21 cellular contexts compared by ENCODE assay signal in the genomic region with DNA sequence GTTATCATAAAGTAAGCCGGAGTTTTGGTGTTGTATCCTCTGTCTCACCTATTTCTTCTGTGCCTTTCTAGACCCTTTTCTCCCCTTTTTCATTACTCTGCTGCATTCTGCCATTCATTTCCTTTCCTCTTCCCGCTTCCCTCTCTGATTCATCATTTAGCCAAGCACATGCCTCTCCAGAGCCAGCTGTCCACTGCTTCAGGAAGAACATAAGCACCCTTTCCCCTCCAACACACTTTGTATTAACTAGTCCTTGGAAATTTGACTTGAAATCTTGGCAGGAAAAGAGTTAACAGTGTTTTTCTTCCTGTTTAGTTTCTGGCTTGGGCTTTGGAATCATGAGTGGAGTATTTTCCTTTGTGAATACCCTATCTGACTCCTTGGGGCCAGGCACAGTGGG. TPM values are rescaled to one million over a fixed set of nuclear protein-coding genes. Genes with fewer than 3 reads are reported as not detected.
DNase-seq lines count a peak whose midpoint lies in the region; ATAC-seq and TF ChIP-seq lines count a peak whose summit lies in the region.
"Had no signal": no experiment of that assay in that cellular context is flagged by ENCODE, and none has a peak within 500 bp of the region (broad histone marks: within the 10 kb centered on the region; RNA-seq: fewer than 3 reads in every experiment).

No MANE protein-coding gene starts in this region.

- no peaks in the 10 kb centered on the region for H3K36me3 Mint-ChIP-seq in endothelial cell (ENCODE audit: low read depth, unreplicated experiment)
- H3K36me3 Mint-ChIP-seq in nephron progenitor cell (ENCODE audit: low read depth): peaks cover 10% of the 10 kb centered on the region
- H3K36me3 Mint-ChIP-seq in activated CD4-positive, alpha-beta T cell treated with anti-CD3 and anti-CD28 coated beads, Interleukin-2, amount 10 ng/mL, durations not matched to agents 7 days and 5 days (ENCODE audit: low read depth): peaks cover 2% of the 10 kb centered on the region

- H3K27ac Mint-ChIP-seq in endothelial cell (ENCODE audit: unreplicated experiment) (peak overlapping the region; percentile 92), nephron progenitor cell (peak overlapping the region; percentile 9)
- H3K27ac Mint-ChIP-seq in activated CD4-positive, alpha-beta T cell treated with anti-CD3 and anti-CD28 coated beads, Interleukin-2, amount 10 ng/mL, durations not matched to agents 7 days and 5 days: no peak overlapping the region
- H3K27ac Mint-ChIP-seq: activated naive CD4-positive, alpha-beta T cell treated with anti-CD3 and anti-CD28 coated beads, Interleukin-2, amount 50 U/mL, for 24 hours; stimulated activated naive CD8-positive, alpha-beta T cell treated with anti-CD3 and anti-CD28 coated beads, Interleukin-15, Interleukin-2, amounts not matched to agents 100 ng/mL and 50 ng/mL, for 24 hours had no signal

- no peaks in the 10 kb centered on the region for H3K27me3 Mint-ChIP-seq in endothelial cell (ENCODE audit: unreplicated experiment)
- peaks cover 2% of the 10 kb centered on the region for H3K27me3 Mint-ChIP-seq in nephron progenitor cell (ENCODE audit: low read depth, poor library complexity)
- no peaks in the 10 kb centered on the region for H3K27me3 Mint-ChIP-seq in activated CD4-positive, alpha-beta T cell treated with anti-CD3 and anti-CD28 coated beads, Interleukin-2, amount 10 ng/mL, durations not matched to agents 7 days and 5 days
- H3K27me3 Mint-ChIP-seq: activated naive CD4-positive, alpha-beta T cell treated with anti-CD3 and anti-CD28 coated beads, Interleukin-2, amount 50 U/mL, for 24 hours; brain; CD8-positive, alpha-beta memory T cell; stimulated activated naive CD8-positive, alpha-beta T cell treated with anti-CD3 and anti-CD28 coated beads, Interleukin-15, Interleukin-2, amounts not matched to agents 100 ng/mL and 50 ng/mL, for 24 hours had no signal

- POLR2A ChIA-PET in HEK293T (lab: Yijun Ruan, JAX): no interaction called here
- POLR2A ChIA-PET in activated CD4-positive, alpha-beta T cell treated with anti-CD3 and anti-CD28 coated beads, Interleukin-2, amount 10 ng/mL, durations not matched to agents 7 days and 5 days (lab: Charles Lee): no interaction called here

- DNase-seq in EH (ENCODE audit: low read depth): peak; percentile 40
- peak; percentile 83 for DNase-seq in LHCN-M2 (ENCODE audit: low read depth)
- DNase-seq in endothelial cell (ENCODE audit: low spot score): no peak
- no peak for DNase-seq in nephron progenitor cell
- DNase-seq in HEK293T (ENCODE audit: extremely low spot score): no peak
- DNase-seq in activated CD4-positive, alpha-beta T cell treated with anti-CD3 and anti-CD28 coated beads, Interleukin-2, amount 10 ng/mL, durations not matched to agents 7 days and 5 days: no peak
- DNase-seq: activated T-cell treated with anti-CD3 and anti-CD28 coated beads, Interleukin-2, amount 50 U/mL, for 48 hours; CD8-positive, alpha-beta memory T cell; DMS79; left cardiac atrium; NCI-H187 treated with DMSO at 0.1 percent for 48 hours; NCI-H345; psoas muscle; stimulated activated CD4-positive, alpha-beta T cell treated with anti-CD3 and anti-CD28 coated beads, Interleukin-2, amount 100 ng/mL, for 48 hours; T1000; tibial artery had no signal

- H3K4me1 Mint-ChIP-seq in endothelial cell (ENCODE audit: unreplicated experiment) (peaks cover 40% of the 10 kb centered on the region), nephron progenitor cell (peaks cover 9% of the 10 kb centered on the region)
- H3K4me1 Mint-ChIP-seq in activated CD4-positive, alpha-beta T cell treated with anti-CD3 and anti-CD28 coated beads, Interleukin-2, amount 10 ng/mL, durations not matched to agents 7 days and 5 days: peaks cover 11% of the 10 kb centered on the region

- H3K4me3 Mint-ChIP-seq in endothelial cell (ENCODE audit: unreplicated experiment): peak overlapping the region; percentile 22
- H3K4me3 Mint-ChIP-seq in nephron progenitor cell: no peak overlapping the region
- H3K4me3 Mint-ChIP-seq in activated CD4-positive, alpha-beta T cell treated with anti-CD3 and anti-CD28 coated beads, Interleukin-2, amount 10 ng/mL, durations not matched to agents 7 days and 5 days: no peak overlapping the region
- H3K4me3 Mint-ChIP-seq: activated naive CD4-positive, alpha-beta T cell treated with anti-CD3 and anti-CD28 coated beads, Interleukin-2, amount 50 U/mL, for 24 hours; brain; CD8-positive, alpha-beta memory T cell; stimulated activated naive CD8-positive, alpha-beta T cell treated with anti-CD3 and anti-CD28 coated beads, Interleukin-15, Interleukin-2, amounts not matched to agents 100 ng/mL and 50 ng/mL, for 24 hours had no signal

- no peak for TF ChIP-seq CTCF in endothelial cell (IDR thresholded peaks at IDR 0.05; ENCODE audit: unreplicated experiment)
- TF ChIP-seq CTCF in nephron progenitor cell (IDR thresholded peaks at IDR 0.05): no peak

- CTCF ChIA-PET in HEK293T (lab: Yijun Ruan, JAX): no interaction called here
- CTCF ChIA-PET in activated CD4-positive, alpha-beta T cell treated with anti-CD3 and anti-CD28 coated beads, Interleukin-2, amount 10 ng/mL, durations not matched to agents 7 days and 5 days (lab: Charles Lee): no interaction called here

- no peak for ATAC-seq in HG03097 (IDR thresholded peaks at IDR 0.05; ENCODE audit: low FRiP score, unreplicated experiment)
- ATAC-seq: activated CD4-positive, CD25-positive, alpha-beta regulatory T cell treated with anti-CD3 and anti-CD28 coated beads, Interleukin-2, amount 50 U/mL, for 24 hours; left cardiac atrium; psoas muscle had no signal

- H3K9me3 Mint-ChIP-seq in endothelial cell (ENCODE audit: unreplicated experiment): no peaks in the 10 kb centered on the region
- no peaks in the 10 kb centered on the region for H3K9me3 Mint-ChIP-seq in nephron progenitor cell
- no peaks in the 10 kb centered on the region for H3K9me3 Mint-ChIP-seq in activated CD4-positive, alpha-beta T cell treated with anti-CD3 and anti-CD28 coated beads, Interleukin-2, amount 10 ng/mL, durations not matched to agents 7 days and 5 days
- H3K9me3 Mint-ChIP-seq: activated naive CD4-positive, alpha-beta T cell treated with anti-CD3 and anti-CD28 coated beads, Interleukin-2, amount 50 U/mL, for 24 hours; brain; CD8-positive, alpha-beta memory T cell; stimulated activated naive CD8-positive, alpha-beta T cell treated with anti-CD3 and anti-CD28 coated beads, Interleukin-15, Interleukin-2, amounts not matched to agents 100 ng/mL and 50 ng/mL, for 24 hours had no signal

TF ChIP-seq in HEK293T, 16 proteins besides CTCF, POLR2A, EP300 and RAD21:
- TF ChIP-seq ARNT (IDR thresholded peaks at IDR 0.05) (no peak), SUZ12 (IDR thresholded peaks at IDR 0.05) (no peak), CTBP1 (IDR thresholded peaks at IDR 0.05; ENCODE audit: borderline replicate concordance) (no peak), L3MBTL2 (conservative IDR thresholded peaks at IDR 0.05) (no peak), HDGF (IDR thresholded peaks at IDR 0.05; ENCODE audit: borderline replicate concordance) (no peak), ZNF384 (IDR thresholded peaks at IDR 0.05) (no peak), NFRKB (IDR thresholded peaks at IDR 0.05) (no peak), SP1 (IDR thresholded peaks at IDR 0.05) (no peak), LEF1 (IDR thresholded peaks at IDR 0.05; ENCODE audit: borderline replicate concordance) (no peak), BHLHE40 (IDR thresholded peaks at IDR 0.05; ENCODE audit: borderline replicate concordance) (no peak)
- TF ChIP-seq, protein P1, sequence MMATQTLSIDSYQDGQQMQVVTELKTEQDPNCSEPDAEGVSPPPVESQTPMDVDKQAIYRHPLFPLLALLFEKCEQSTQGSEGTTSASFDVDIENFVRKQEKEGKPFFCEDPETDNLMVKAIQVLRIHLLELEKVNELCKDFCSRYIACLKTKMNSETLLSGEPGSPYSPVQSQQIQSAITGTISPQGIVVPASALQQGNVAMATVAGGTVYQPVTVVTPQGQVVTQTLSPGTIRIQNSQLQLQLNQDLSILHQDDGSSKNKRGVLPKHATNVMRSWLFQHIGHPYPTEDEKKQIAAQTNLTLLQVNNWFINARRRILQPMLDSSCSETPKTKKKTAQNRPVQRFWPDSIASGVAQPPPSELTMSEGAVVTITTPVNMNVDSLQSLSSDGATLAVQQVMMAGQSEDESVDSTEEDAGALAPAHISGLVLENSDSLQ (IDR thresholded peaks at IDR 0.05): no peak

RNA-seq across cellular contexts. Expression of a gene that starts 9.7 kb away (rescaled TPM):
- total RNA-seq in LHCN-M2 (2014; rRNA removed) (27.3 and 32.8 TPM in 2 replicates), endothelial cell (ENCODE audit: unreplicated experiment) (26.3 TPM)
- 17.8 TPM for polyA plus RNA-seq in LHCN-M2 (2012)
- 1 to 10 TPM; 7.3 to 9.1 TPM for total RNA-seq in activated CD4-positive, alpha-beta T cell treated with anti-CD3 and anti-CD28 coated beads, Interleukin-2, amount 10 ng/mL, durations not matched to agents 7 days and 5 days

Comparison
In these comparisons a context has a peak if more than half of its experiments do, and no peak if none do; other contexts are left out.
1. DNase-seq: peak in EH (single experiment) and LHCN-M2 (single experiment); none in endothelial cell (single experiment), nephron progenitor cell (single experiment), HEK293T (single experiment) and activated CD4-positive, alpha-beta T cell treated with anti-CD3 and anti-CD28 coated beads, Interleukin-2, amount 10 ng/mL, durations not matched to agents 7 days and 5 days (single experiment).